Comparison of ENCODE assay signal across 8 cellular contexts in genomic region chr7:111089822-111090426, GRCh38. TPM values are rescaled to one million over a fixed set of nuclear protein-coding genes. Genes with fewer than 3 reads are reported as not detected.
DNase-seq lines count a peak whose midpoint lies in the region; ATAC-seq, FAIRE-seq and TF ChIP-seq lines count a peak whose summit lies in the region.

No MANE protein-coding gene starts in this region.

- no peak for TF ChIP-seq POLR2A in GM12878 (IDR thresholded peaks at IDR 0.05; ENCODE audit: low read depth, low read length)

- no TSS peak for BruUV-seq in GM12878 (replicated peaks; lab: Mats Ljungman, UMichigan)

- H3K4me1 ChIP-seq in GM12878 (ENCODE audit: control insufficient read depth, insufficient read depth, low read length) (peaks cover 17% of the 10 kb centered on the region), aorta (ENCODE audit: control insufficient read depth in 1 of 2, insufficient read depth in 2 of 2, low read length in 2 of 2) (peaks cover 0 to 4% of the 10 kb centered on the region in 2 donors)

- H3K27me3 ChIP-seq in GM12878 (replicated peaks in 1 of 2; ENCODE audit: control insufficient read depth in 2 of 2, insufficient read depth in 2 of 2, low read length in 1 of 2) (no peaks in the 10 kb centered on the region), aorta (ENCODE audit: control insufficient read depth in 1 of 2, insufficient read depth in 2 of 2, low read length in 1 of 2) (no peaks in the 10 kb centered on the region)

- H4K20me1 ChIP-seq in GM12878 (ENCODE audit: control insufficient read depth, insufficient read depth) = no peaks in the 10 kb centered on the region

- in situ Hi-C loops in GM12878 (cut with MboI) = loop anchor here (5.0 kb wide), 2 partner anchors 397 to 642 kb away; no protein-coding TSS in a partner anchor

- H3K9ac ChIP-seq in GM12878 (ENCODE audit: control insufficient read depth, insufficient read depth, low read length) = no peak overlapping the region

- RAD21 ChIA-PET in GM12878 (lab: Charles Lee; ENCODE audit: unreplicated experiment) = no interaction called here

- TF ChIP-seq CTCF in GM12864 (IDR thresholded peaks at IDR 0.05; ENCODE audit: low read depth, low read length, missing control alignments) (peak; percentile 71), GM12878 (IDR thresholded peaks at IDR 0.05 in 2 of 3, conservative IDR thresholded peaks at IDR 0.05 in 1 of 3; ENCODE audit: control insufficient read depth in 2 of 3, extremely low read depth in 1 of 3, insufficient read depth in 1 of 3, low read depth in 3 of 3, low read length in 3 of 3) (peak; percentile 62 to 71 (median 68); a peak in 5 of 6 replicates)

- no peak overlapping the region for H2AFZ ChIP-seq in GM12878 (ENCODE audit: control insufficient read depth, low read depth, low read length)

- WGBS in GM12878 (ENCODE audit: insufficient coverage, insufficient replicate concordance, low lambda C conversion rate, missing lambda C conversion rate) = 0% methylated on average over 1 of the region's 1 CpG
- WGBS in aorta, 2 donors = 43 to 62% methylated on average over 1 of the region's 1 CpG

- ATAC-seq in HG03066 (IDR thresholded peaks at IDR 0.05; ENCODE audit: low read depth, unreplicated experiment) (peak; percentile 38), GM12878 (peak; percentile 71), aorta (ENCODE audit: low FRiP score) (peak; percentile 78), GM21528 (IDR thresholded peaks at IDR 0.05; ENCODE audit: low FRiP score, unreplicated experiment) (no peak)

- no peak overlapping the region for H3K27ac ChIP-seq in GM12878 (ENCODE audit: control insufficient read depth, insufficient read depth)
- H3K27ac ChIP-seq in aorta (ENCODE audit: low read depth in 1 of 2, low read length in 2 of 2) = no peak overlapping the region

- intact Hi-C loops in GM12878 (cut with micrococcal nuclease; ENCODE audit: unreplicated experiment) = loop anchor here (2.0 to 10.0 kb wide), 5 partner anchors 232 to 1245 kb away; no protein-coding TSS in a partner anchor
- intact Hi-C loops in aorta (cut with DNase I) = loop anchor here (5.0 kb wide), 2 partner anchors 397 to 642 kb away; no protein-coding TSS in a partner anchor

- H3K9me3 ChIP-seq in GM12878 (replicated peaks; ENCODE audit: control insufficient read depth, insufficient read depth, low read length) = peaks cover 1% of the 10 kb centered on the region; the same call in 1 of the 3 replicates
- no peaks in the 10 kb centered on the region for H3K9me3 ChIP-seq in aorta (ENCODE audit: control insufficient read depth, low read length)

- no peak overlapping the region for H3K4me2 ChIP-seq in GM12878 (ENCODE audit: control insufficient read depth, insufficient read depth)

- no peaks in the 10 kb centered on the region for H3K79me2 ChIP-seq in GM12878 (ENCODE audit: control insufficient read depth, insufficient read depth, low read length)

- TF ChIP-seq EP300 in GM12878 (IDR thresholded peaks at IDR 0.05; ENCODE audit: borderline replicate concordance in 1 of 2, control insufficient read depth in 1 of 2, low read depth in 2 of 2, low read length in 2 of 2) = no peak

- POLR2A ChIA-PET in GM12878 (lab: Charles Lee) = no interaction called here

- DNase-seq in A172 (ENCODE audit: low spot score) (peak; percentile 48), GM12864 (ENCODE audit: low read depth) (no peak), NCI-H524 treated with DMSO at 0.1 percent for 48 hours (lab: John Stamatoyannopoulos, UW) (peak; percentile 13), GM12878 (ENCODE audit: low read depth, low spot score) (no peak), aorta (no peak)

- peak; percentile 79 for TF ChIP-seq RAD21 in GM12878 (IDR thresholded peaks at IDR 0.05; ENCODE audit: insufficient read depth, low read depth, low read length)

- no peaks in the 10 kb centered on the region for H3K36me3 ChIP-seq in GM12878 (ENCODE audit: control insufficient read depth in 2 of 2, insufficient read depth in 2 of 2, low read length in 1 of 2)
- H3K36me3 ChIP-seq in aorta (ENCODE audit: control insufficient read depth in 1 of 2, insufficient read depth in 2 of 2, low read length in 1 of 2) = no peaks in the 10 kb centered on the region

- SMC1A ChIA-PET in GM12878 (lab: Charles Lee; ENCODE audit: uncharacterized antibody, unreplicated experiment) = interaction anchor here (0.6 to 0.7 kb wide), 2 partner anchors 9 to 280 kb away, joined by 3 to 4 read pairs; no protein-coding TSS in a partner anchor

- H3K4me3 ChIP-seq in GM12864 (ENCODE audit: low read depth, low read length) (no peak overlapping the region), GM12878 (no peak overlapping the region), aorta (ENCODE audit: low read length in 2 of 2) (no peak overlapping the region)

- CTCF ChIA-PET in GM12878 (lab: Yijun Ruan, JAX) = interaction anchor here (0.7 to 1.1 kb wide), 2 partner anchors 89 to 641 kb away, joined by 3 read pairs; no protein-coding TSS in a partner anchor

- FAIRE-seq in GM12878 (lab: Jason Lieb, UNC) (no peak), islet of Langerhans (lab: Jason Lieb, UNC) (peak; percentile 100)

TF ChIP-seq in GM12878, 131 proteins besides CTCF, POLR2A, EP300 and RAD21 (continues in another document):
- no peak for TF ChIP-seq TBL1XR1 (IDR thresholded peaks at IDR 0.05; ENCODE audit: low read depth, low read length)
- TF ChIP-seq BCLAF1 (IDR thresholded peaks at IDR 0.05) = no peak
- peak; percentile 85; the same call in 1 of the 2 replicates for TF ChIP-seq SMC3 (IDR thresholded peaks at IDR 0.05; ENCODE audit: borderline replicate concordance, low read length)
- TF ChIP-seq FOS (IDR thresholded peaks at IDR 0.05; ENCODE audit: borderline replicate concordance, extremely low read depth, insufficient read length) = no peak
- TF ChIP-seq IRF3 (IDR thresholded peaks at IDR 0.05) = no peak
- TF ChIP-seq POLR2AphosphoS2 (IDR thresholded peaks at IDR 0.05; ENCODE audit: low read depth, low read length) = no peak
- no peak for TF ChIP-seq RB1 (IDR thresholded peaks at IDR 0.05; ENCODE audit: borderline replicate concordance)
- TF ChIP-seq SMAD5 (IDR thresholded peaks at IDR 0.05; ENCODE audit: low read depth) = no peak
- no peak for TF ChIP-seq HDAC6 (IDR thresholded peaks at IDR 0.05; ENCODE audit: unreplicated experiment)
- no peak for TF ChIP-seq CBX5 (IDR thresholded peaks at IDR 0.05; ENCODE audit: low read depth)

RNA-seq across cellular contexts. Expression of gene LRRN3, which starts 1.0 kb away (rescaled TPM):
- not detected in 2 replicates for total RNA-seq in A172 (2014; rRNA removed; shearing (Covaris generic))
- total RNA-seq in GM12878 (2013; cell fraction: nucleolus; rRNA removed) = not detected in 2 replicates
- total RNA-seq in GM12878 (2014; rRNA removed) (0.11 TPM in 2 replicates), GM12878 (2014; rRNA removed; fragmentation: Illumina TruSeq; extraction: Trizol) (0.04 and 0.05 TPM in 2 replicates), GM12878 (2021) (0.08 and 0.18 TPM in 2 replicates), aorta (under 1 TPM; 0.51 to 0.62 TPM)
- polyA plus RNA-seq in GM12878 (2011; ENCODE audit: low read depth) = 0.07 TPM
- polyA plus RNA-seq in GM12878 (2011; rRNA removed) (not detected in 2 replicates), GM12878 (2014; fragmentation: Illumina TruSeq; extraction: Trizol) (0.06 TPM in 1 of 2 replicates, not detected in the other), GM12878 (2014; fragmentation: Nextera tagmentation; extraction: Ambion mirVana) (under 1 TPM; 0.02 to 0.16 TPM), GM12878 (2014; rRNA removed) (0.03 TPM in 1 of 2 replicates, not detected in the other), GM12878 (2016; fragmentation: Nextera tagmentation; extraction: Ambion mirVana) (under 1 TPM in 1 of 2 experiments, not detected in 1; 0.24 TPM), aorta (1 to 10 TPM in 1 of 2 donors, not detected in 1; 5.1 TPM)
- polyA plus RNA-seq in GM12878 (2011; cell fraction: cytosol; rRNA removed) = not detected in 2 replicates
- not detected in 2 replicates for polyA plus RNA-seq in GM12878 (2011; cell fraction: nucleus; rRNA removed)
- 0.05 and 0.06 TPM in 2 replicates for polyA plus RNA-seq in GM12878 (2012)
- not detected in 2 replicates for polyA minus RNA-seq in GM12878 (2011; rRNA and poly(A)+ RNA removed)
- polyA minus RNA-seq in GM12878 (2011; cell fraction: cytosol; rRNA and poly(A)+ RNA removed) = not detected in 2 replicates
- polyA minus RNA-seq in GM12878 (2011; cell fraction: nucleus; rRNA and poly(A)+ RNA removed) = not detected in 2 replicates

Comparison
In these comparisons a context has a peak if more than half of its experiments do, and no peak if none do; other contexts are left out.
1. DNase-seq: peak in A172 (single experiment) and NCI-H524 treated with DMSO at 0.1 percent for 48 hours (single experiment); none in GM12864 (single experiment), GM12878 (single experiment) and aorta (0 of 2).